Comparison of ENCODE assay signal across 9 cellular contexts in the genomic region with DNA sequence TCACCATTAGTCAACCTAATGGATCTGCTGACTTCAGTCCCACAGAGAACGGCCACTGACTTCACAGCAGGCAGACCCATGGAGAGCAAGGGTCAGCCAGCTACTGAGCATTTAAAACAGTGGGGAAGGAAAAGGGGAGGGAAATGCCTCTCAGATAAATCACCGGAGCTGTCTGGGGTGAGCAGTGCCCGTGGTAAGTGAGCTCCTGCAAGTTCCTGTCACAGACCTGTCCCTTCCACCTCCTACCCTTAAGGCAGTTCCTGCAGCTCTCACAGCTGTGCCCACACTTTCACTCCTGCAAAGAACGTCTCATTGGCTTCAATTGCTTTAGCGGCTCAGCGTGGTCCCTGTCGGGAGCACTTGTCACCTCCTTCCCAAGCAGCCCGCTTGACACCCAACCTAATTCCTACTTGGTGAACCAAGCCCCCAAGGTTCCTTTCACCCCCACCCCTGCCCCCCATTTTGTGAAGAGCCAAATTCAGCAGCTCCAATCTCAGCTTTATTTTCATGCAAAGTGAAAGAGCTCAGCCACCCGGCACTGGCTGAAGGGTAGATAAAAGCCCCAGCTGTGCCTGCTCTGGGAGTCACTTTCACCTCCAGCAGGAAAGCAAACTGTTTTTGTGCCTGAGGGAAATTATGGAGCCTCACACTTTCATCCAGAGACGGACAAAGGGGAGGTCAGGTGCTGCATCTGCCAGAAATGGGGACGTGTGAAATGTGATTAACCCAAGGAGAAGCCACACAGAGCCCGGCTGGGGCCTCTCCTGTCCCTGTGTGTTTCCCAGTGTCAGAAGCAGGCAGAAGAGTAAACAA.
A peak's percentile ranks its signal among the peaks of the same experiment; 100 is the strongest.
DNase-seq lines count a peak whose midpoint lies in the region; ATAC-seq and TF ChIP-seq lines count a peak whose summit lies in the region.
"Had no signal": no experiment of that assay in that cellular context is flagged by ENCODE, and none has a peak within 500 bp of the region (broad histone marks: within the 10 kb centered on the region; RNA-seq: fewer than 3 reads in every experiment).

No MANE protein-coding gene starts in this region.

- H3K4me3 ChIP-seq in AG10803 (ENCODE audit: low read length), result peak overlapping the region; percentile 36

- H3K27ac ChIP-seq in KOPT-K1 (ENCODE audit: low read depth, low read length, poor library complexity, severe bottlenecking), result peak overlapping the region; percentile 38

- peaks cover 23% of the 10 kb centered on the region for H3K4me1 Mint-ChIP-seq in activated CD8-positive, alpha-beta T cell treated with anti-CD3 and anti-CD28 coated beads for 36 hours (ENCODE audit: low read depth)
- H3K4me1 Mint-ChIP-seq: central memory CD8-positive, alpha-beta T cell had no signal

- no peak for DNase-seq in AG10803 (ENCODE audit: low read depth)
- DNase-seq in activated CD8-positive, alpha-beta T cell treated with anti-CD3 and anti-CD28 coated beads for 36 hours, result peak; percentile 25
- DNase-seq in hepatic stellate cell (ENCODE audit: low spot score), result peak; percentile 42
- no peak for DNase-seq in sciatic nerve (ENCODE audit: low spot score)
- no peak for DNase-seq in KBM-7
- DNase-seq in HK-2 (ENCODE audit: unreplicated experiment), result no peak

- no peaks in the 10 kb centered on the region for H3K36me3 ChIP-seq in KOPT-K1 (ENCODE audit: insufficient read depth, low read length)

- in situ Hi-C loops in KBM-7 (cut with MboI; ENCODE audit: low pct_unique_long_range_greater_than_20kb, low sequenced_read_pairs), result no loop called here

- TF ChIP-seq CTCF in AG10803 (conservative IDR thresholded peaks at IDR 0.05; ENCODE audit: low read length), result no peak
- no peak for TF ChIP-seq CTCF in activated CD8-positive, alpha-beta T cell treated with anti-CD3 and anti-CD28 coated beads for 36 hours (IDR thresholded peaks at IDR 0.05)

- POLR2A ChIA-PET in activated CD8-positive, alpha-beta T cell treated with anti-CD3 and anti-CD28 coated beads for 36 hours (lab: Charles Lee), result no interaction called here

- peak; percentile 60 for ATAC-seq in GM19043 (IDR thresholded peaks at IDR 0.05; ENCODE audit: low read depth, unreplicated experiment)
- peak; percentile 84 for ATAC-seq in activated CD8-positive, alpha-beta T cell treated with anti-CD3 and anti-CD28 coated beads for 36 hours
- ATAC-seq in sciatic nerve, result peak; percentile 55

- intact Hi-C loops in activated CD8-positive, alpha-beta T cell treated with anti-CD3 and anti-CD28 coated beads for 36 hours (cut with micrococcal nuclease), result no loop called here
- intact Hi-C loops in sciatic nerve (cut with DNase I), result loop anchor here (1.0 kb wide), 1 partner anchor 46 kb away; no protein-coding TSS in a partner anchor

- H3K9me3 ChIP-seq in KOPT-K1 (ENCODE audit: insufficient read depth, low read length, poor library complexity, severe bottlenecking), result no peaks in the 10 kb centered on the region

- peaks cover 5% of the 10 kb centered on the region for H3K27me3 Mint-ChIP-seq in activated CD8-positive, alpha-beta T cell treated with anti-CD3 and anti-CD28 coated beads for 36 hours
- H3K27me3 Mint-ChIP-seq: central memory CD8-positive, alpha-beta T cell had no signal

- peaks cover 6% of the 10 kb centered on the region for H3K36me3 Mint-ChIP-seq in activated CD8-positive, alpha-beta T cell treated with anti-CD3 and anti-CD28 coated beads for 36 hours (ENCODE audit: low read depth)

- H3K9me3 Mint-ChIP-seq in activated CD8-positive, alpha-beta T cell treated with anti-CD3 and anti-CD28 coated beads for 36 hours, result peaks cover 17% of the 10 kb centered on the region

- no peak overlapping the region for H3K27ac Mint-ChIP-seq in activated CD8-positive, alpha-beta T cell treated with anti-CD3 and anti-CD28 coated beads for 36 hours

- CTCF ChIA-PET in activated CD8-positive, alpha-beta T cell treated with anti-CD3 and anti-CD28 coated beads for 36 hours (lab: Charles Lee), result interaction anchor here (1.1 kb wide), 1 partner anchor 168 kb away, joined by 3 read pairs; no protein-coding TSS in a partner anchor

- H3K4me3 Mint-ChIP-seq in activated CD8-positive, alpha-beta T cell treated with anti-CD3 and anti-CD28 coated beads for 36 hours, result peak overlapping the region; percentile 69
- H3K4me3 Mint-ChIP-seq: central memory CD8-positive, alpha-beta T cell had no signal

Comparison
In these comparisons a context has a peak if more than half of its experiments do, and no peak if none do; other contexts are left out.
1. DNase-seq: peak in activated CD8-positive, alpha-beta T cell treated with anti-CD3 and anti-CD28 coated beads for 36 hours (single experiment) and hepatic stellate cell (single experiment); none in AG10803 (single experiment), sciatic nerve (single experiment), KBM-7 (single experiment) and HK-2 (single experiment).
2. Peak in every context shown above with its lines, with median percentiles within 50 percentile points of each other: ATAC-seq.